ENCODE assay signal across 18 cellular contexts in the genomic region with DNA sequence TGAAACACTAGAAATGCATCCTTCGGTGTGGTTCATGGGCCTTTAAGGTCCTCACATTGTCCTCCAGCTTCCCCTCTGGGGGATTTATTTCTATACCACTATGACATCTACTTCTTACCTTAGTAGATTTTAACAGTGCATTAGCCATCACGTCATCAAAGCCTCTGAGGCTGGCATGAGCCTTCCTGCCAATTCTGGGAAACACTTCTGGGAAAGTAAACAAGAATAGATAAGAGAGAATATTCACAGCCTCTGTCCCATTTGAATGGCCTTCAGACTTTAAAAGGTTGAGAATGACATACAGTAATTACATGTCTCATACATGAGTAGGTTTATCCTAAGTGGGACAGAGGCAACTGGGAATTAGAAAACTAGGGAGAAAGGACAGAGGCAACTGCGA.
DNase-seq lines count a peak whose midpoint lies in the region; ATAC-seq and TF ChIP-seq lines count a peak whose summit lies in the region.
"Had no signal": no experiment of that assay in that cellular context is flagged by ENCODE, and none has a peak within 500 bp of the region (broad histone marks: within the 10 kb centered on the region; RNA-seq: fewer than 3 reads in every experiment).

No MANE protein-coding gene starts in this region.

- no peak overlapping the region for H3K9ac ChIP-seq in trophoblast cell (ENCODE audit: low read length)
- H3K9ac ChIP-seq: BLaER1 had no signal

- H3K14ac ChIP-seq in trophoblast cell (ENCODE audit: low read length): no peak overlapping the region

- no peak overlapping the region for H4K8ac ChIP-seq in trophoblast cell (ENCODE audit: low read depth, low read length)

- WGBS in body of pancreas, 2 donors: 40 to 56% methylated on average over 3 of the region's 3 CpGs
- 44% methylated on average over 3 of the region's 3 CpGs for WGBS in right lobe of liver (ENCODE audit: insufficient coverage, low coverage, low lambda C conversion rate, missing lambda C conversion rate)
- no CpG with 5 or more reads among the region's 3 CpGs for WGBS in trophoblast cell (ENCODE audit: extremely low coverage, insufficient coverage, insufficient read length)

- no peak overlapping the region for H2BK120ac ChIP-seq in trophoblast cell (ENCODE audit: insufficient read depth, low read length, poor library complexity)

- TF ChIP-seq CTCF in body of pancreas (IDR thresholded peaks at IDR 0.05) (no peak), right lobe of liver (IDR thresholded peaks at IDR 0.05) (no peak)

- H2AFZ ChIP-seq in trophoblast cell (ENCODE audit: insufficient read depth, low read length, poor library complexity): no peak overlapping the region

- TF ChIP-seq POLR2A in body of pancreas (IDR thresholded peaks at IDR 0.05) (no peak), right lobe of liver (IDR thresholded peaks at IDR 0.05) (no peak)

- H2BK12ac ChIP-seq in trophoblast cell (ENCODE audit: low read length): no peak overlapping the region

- H3K36me3 ChIP-seq in body of pancreas (replicated peaks in 1 of 2; ENCODE audit: insufficient read depth in 1 of 2, low read depth in 2 of 2): no peaks in the 10 kb centered on the region
- H3K36me3 ChIP-seq in right lobe of liver: no peaks in the 10 kb centered on the region
- no peaks in the 10 kb centered on the region for H3K36me3 ChIP-seq in trophoblast cell (ENCODE audit: control insufficient read depth in 1 of 2, insufficient read depth in 2 of 2, low read length in 2 of 2)
- H3K36me3 ChIP-seq: BLaER1, SJSA1 had no signal

- H3K4me3 ChIP-seq in body of pancreas (no peak overlapping the region), right lobe of liver (no peak overlapping the region), trophoblast cell (ENCODE audit: low read depth, low read length) (no peak overlapping the region)
- H3K4me3 ChIP-seq: BLaER1, SJSA1 had no signal

- no peaks in the 10 kb centered on the region for H3K27me3 ChIP-seq in body of pancreas
- H3K27me3 ChIP-seq in right lobe of liver: no peaks in the 10 kb centered on the region
- no peaks in the 10 kb centered on the region for H3K27me3 ChIP-seq in trophoblast cell (ENCODE audit: insufficient read depth, low read length)
- H3K27me3 ChIP-seq: BLaER1, SJSA1 had no signal

- peaks cover 7% of the 10 kb centered on the region for H3K4me1 ChIP-seq in body of pancreas
- H3K4me1 ChIP-seq in right lobe of liver: no peaks in the 10 kb centered on the region
- H3K4me1 ChIP-seq in trophoblast cell (ENCODE audit: control insufficient read depth in 1 of 2, insufficient read depth in 2 of 2, low read length in 2 of 2): no peaks in the 10 kb centered on the region
- H3K4me1 ChIP-seq: BLaER1, SJSA1 had no signal

- H3K18ac ChIP-seq in trophoblast cell (ENCODE audit: low read length): no peak overlapping the region

- H3K4me2 ChIP-seq in trophoblast cell (ENCODE audit: low read length): no peak overlapping the region
- H3K4me2 ChIP-seq: BLaER1 had no signal

- no peaks in the 10 kb centered on the region for H3K79me1 ChIP-seq in trophoblast cell (ENCODE audit: low read length)

- H3K79me2 ChIP-seq in trophoblast cell (ENCODE audit: control insufficient read depth, insufficient read depth, low read length, poor library complexity): no peaks in the 10 kb centered on the region

- H3K23ac ChIP-seq in trophoblast cell (ENCODE audit: low read length): no peak overlapping the region

- intact Hi-C loops in body of pancreas (cut with DNase I): no loop called here
- intact Hi-C loops in right lobe of liver (cut with DNase I): no loop called here

- no peak overlapping the region for H2AK5ac ChIP-seq in trophoblast cell (ENCODE audit: low read length)

- H3K27ac ChIP-seq in body of pancreas: no peak overlapping the region
- no peak overlapping the region for H3K27ac ChIP-seq in right lobe of liver
- H3K27ac ChIP-seq in trophoblast cell (ENCODE audit: low read depth, low read length): no peak overlapping the region
- H3K27ac ChIP-seq: 22Rv1, BLaER1, SJSA1 had no signal

- no peaks in the 10 kb centered on the region for H3K9me3 ChIP-seq in body of pancreas
- H3K9me3 ChIP-seq in right lobe of liver: no peaks in the 10 kb centered on the region
- H3K9me3 ChIP-seq in trophoblast cell (ENCODE audit: insufficient read depth, low read depth, low read length): no peaks in the 10 kb centered on the region
- H3K9me3 ChIP-seq: BLaER1, SJSA1 had no signal

- H3K4ac ChIP-seq in trophoblast cell (ENCODE audit: low read depth, low read length): no peak overlapping the region

- no peak overlapping the region for H4K12ac ChIP-seq in trophoblast cell (ENCODE audit: low read depth, low read length)

- no peak overlapping the region for H2BK5ac ChIP-seq in trophoblast cell (ENCODE audit: low read depth, low read length, poor library complexity)

- H4K91ac ChIP-seq in trophoblast cell (ENCODE audit: low read depth, low read length): no peak overlapping the region

- ATAC-seq in body of pancreas (peak; percentile 27), right lobe of liver (peak; percentile 29 to 92 (median 72))
- no peak for ATAC-seq in stimulated activated naive CD8-positive, alpha-beta T cell treated with anti-CD3 and anti-CD28 coated beads, Interleukin-15, Interleukin-2, amounts not matched to agents 100 U/mL and 50 U/mL, for 24 hours

- DNase-seq in NCI-H446 treated with DMSO at 0.1 percent for 48 hours (lab: John Stamatoyannopoulos, UW) (peak; percentile 16), NCI-H446 (lab: John Stamatoyannopoulos, UW) (no peak), NCI-H1105 treated with DMSO at 0.1 percent for 48 hours (lab: John Stamatoyannopoulos, UW) (peak; percentile 43), body of pancreas (no peak), right lobe of liver (no peak), trophoblast cell (no peak), NCI-H1694 treated with DMSO at 0.1 percent for 48 hours (lab: John Stamatoyannopoulos, UW) (no peak)
- DNase-seq in stimulated activated naive CD8-positive, alpha-beta T cell treated with anti-CD3 and anti-CD28 coated beads, Interleukin-15, Interleukin-2, amounts not matched to agents 100 U/mL and 50 U/mL, for 24 hours: no peak
- DNase-seq: CD8-positive, alpha-beta memory T cell; NCI-H1048; NCI-H187 treated with DMSO at 0.1 percent for 48 hours; NCI-H2227 treated with DMSO at 0.1 percent for 48 hours; NCI-H82; RPMI8226; SW 1271 had no signal

Comparison
In these comparisons a context has a peak if more than half of its experiments do, and no peak if none do; other contexts are left out.
1. DNase-seq: peak in NCI-H446 treated with DMSO at 0.1 percent for 48 hours (single experiment) and NCI-H1105 treated with DMSO at 0.1 percent for 48 hours (single experiment); none in NCI-H446 (0 of 2), body of pancreas (0 of 4), right lobe of liver (0 of 3), stimulated activated naive CD8-positive, alpha-beta T cell treated with anti-CD3 and anti-CD28 coated beads, Interleukin-15, Interleukin-2, amounts not matched to agents 100 U/mL and 50 U/mL, for 24 hours (single experiment), trophoblast cell (0 of 2) and NCI-H1694 treated with DMSO at 0.1 percent for 48 hours (single experiment).